In the genomic region with DNA sequence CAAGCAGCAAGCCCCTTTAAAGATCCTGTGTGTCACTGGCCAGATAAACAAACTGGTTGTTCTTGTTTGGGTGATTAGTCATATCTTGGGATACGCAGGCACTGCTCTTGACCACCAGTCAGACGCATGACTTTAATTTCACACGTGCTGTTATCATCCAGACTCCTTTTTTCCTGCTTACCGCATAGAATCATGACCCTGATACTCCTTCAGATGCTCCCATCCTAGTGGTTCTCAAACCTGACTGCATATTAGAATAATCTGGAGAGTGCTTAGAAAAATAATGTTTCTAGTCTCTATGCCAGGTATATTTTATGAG, we compare ENCODE assay signal across 13 cellular contexts.
DNase-seq lines count a peak whose midpoint lies in the region; ATAC-seq, FAIRE-seq and TF ChIP-seq lines count a peak whose summit lies in the region.
"Had no signal": no experiment of that assay in that cellular context is flagged by ENCODE, and none has a peak within 500 bp of the region (broad histone marks: within the 10 kb centered on the region; RNA-seq: fewer than 3 reads in every experiment).

No MANE protein-coding gene starts in this region.

- DNase-seq in NCI-H524 treated with DMSO at 0.1 percent for 48 hours (lab: John Stamatoyannopoulos, UW) (peak; percentile 7), NCI-H524 (lab: John Stamatoyannopoulos, UW) (no peak), brain microvascular endothelial cell (peak; percentile 87), iris pigment epithelial cell (ENCODE audit: low read depth) (peak; percentile 94), urothelium cell line (ENCODE audit: low spot score) (peak; percentile 67), H54 (ENCODE audit: insufficient read length, low spot score) (no peak)
- DNase-seq: MG63, thyroid gland had no signal

- ATAC-seq in esophagus mucosa (no peak), GM19395 (IDR thresholded peaks at IDR 0.05; ENCODE audit: unreplicated experiment) (no peak)

- TF ChIP-seq CTCF in brain microvascular endothelial cell (IDR thresholded peaks at IDR 0.05; ENCODE audit: low read depth, low read length, missing control alignments) = no peak

- in situ Hi-C loops in brain microvascular endothelial cell (cut with HindIII; ENCODE audit: low pct_ligation_motif_present, low sequenced_read_pairs) = no loop called here

- H3K27me3 ChIP-seq in brain microvascular endothelial cell (replicated peaks) = no peaks in the 10 kb centered on the region
- H3K27me3 ChIP-seq: esophagus muscularis mucosa, MG63, thyroid gland had no signal

- no peak for TF ChIP-seq POLR2A in H54 (IDR thresholded peaks at IDR 0.05; ENCODE audit: low read depth, low read length)

- H3K36me3 ChIP-seq in brain microvascular endothelial cell (replicated peaks) = peaks cover 8% of the 10 kb centered on the region
- H3K36me3 ChIP-seq: MG63 had no signal

- H3K27ac ChIP-seq in brain microvascular endothelial cell = peak overlapping the region; percentile 77
- H3K27ac ChIP-seq: esophagus muscularis mucosa, thyroid gland, VCaP had no signal

- no peak for FAIRE-seq in urothelium cell line (lab: Jason Lieb, UNC)
- no peak for FAIRE-seq in H54 (lab: Jason Lieb, UNC)
- FAIRE-seq: A204.1 had no signal

- no peak overlapping the region for H3K4me3 ChIP-seq in brain microvascular endothelial cell (ENCODE audit: low read depth, low read length)
- H3K4me3 ChIP-seq: esophagus muscularis mucosa, MG63, thyroid gland had no signal

Comparison
In these comparisons a context has a peak if more than half of its experiments do, and no peak if none do; other contexts are left out.
1. DNase-seq: peak in NCI-H524 treated with DMSO at 0.1 percent for 48 hours (single experiment), brain microvascular endothelial cell (single experiment), iris pigment epithelial cell (single experiment) and urothelium cell line (single experiment); none in NCI-H524 (0 of 2) and H54 (single experiment).